1 cellular context compared by ENCODE assay signal in genomic region chr3:184230081-184230602, GRCh38.
TF ChIP-seq lines count a peak whose summit lies in the region.

No MANE protein-coding gene starts in this region.

TF ChIP-seq in HCT116, 20 proteins besides CTCF, POLR2A, EP300 and RAD21:
- TF ChIP-seq EZH2 (IDR thresholded peaks at IDR 0.05) (no peak), EGR1 (IDR thresholded peaks at IDR 0.05; ENCODE audit: low read depth) (peak; percentile 51)
